ENCODE assay signal across 34 cellular contexts in genomic region chr18:64295839-64296238, GRCh38.
"Had no signal": no experiment of that assay in that cellular context is flagged by ENCODE, and none has a peak within 500 bp of the region (broad histone marks: within the 10 kb centered on the region; RNA-seq: fewer than 3 reads in every experiment).

No MANE protein-coding gene starts in this region.

- H3K27me3 ChIP-seq: adrenal gland, body of pancreas, brain microvascular endothelial cell, breast epithelium had no signal

- H3K36me3 ChIP-seq: adrenal gland, brain microvascular endothelial cell, breast epithelium had no signal

- H3K9me3 ChIP-seq: adrenal gland, body of pancreas, breast epithelium had no signal

- H3K4me3 ChIP-seq: adrenal gland, body of pancreas, breast epithelium had no signal

- H3K4me1 ChIP-seq: adrenal gland, body of pancreas, breast epithelium had no signal

- DNase-seq: activated B cell treated with CpG ODN at 0.5 μM for 24 hours; activated CD4-positive, alpha-beta memory T cell treated with anti-CD3 and anti-CD28 coated beads for 36 hours; activated CD4-positive, alpha-beta T cell treated with anti-CD3 and anti-CD28 coated beads for 4 hours; activated CD4-positive, alpha-beta T cell treated with anti-CD3 and anti-CD28 coated beads, Interleukin-2, amount 10 ng/mL, durations not matched to agents 24 days and 14 days; activated CD4-positive, alpha-beta T cell treated with anti-CD3 and anti-CD28 coated beads, Interleukin-2, amount 50 U/mL, for 1 hour; activated CD4-positive, alpha-beta T cell treated with anti-CD3 and anti-CD28 coated beads, Interleukin-2, amount 50 U/mL, for 4 hours; activated CD4-positive, CD25-positive, alpha-beta regulatory T cell treated with anti-CD3 and anti-CD28 coated beads, Interleukin-2, amount 50 U/mL, for 72 hours; activated CD8-positive, alpha-beta memory T cell treated with anti-CD3 and anti-CD28 coated beads, Interleukin-2, amount 50 U/mL, for 4 hours; activated CD8-positive, alpha-beta T cell treated with anti-CD3 and anti-CD28 coated beads for 36 hours; activated effector memory CD4-positive, alpha-beta T cell treated with anti-CD3 and anti-CD28 coated beads, Interleukin-2, amount 50 U/mL, for 16 hours; activated gamma-delta T cell treated with Interleukin-2 at 50 U/mL for 16 hours; activated naive CD4-positive, alpha-beta T cell; activated naive CD4-positive, alpha-beta T cell treated with anti-CD3 and anti-CD28 coated beads for 36 hours; activated naive CD4-positive, alpha-beta T cell treated with anti-CD3 and anti-CD28 coated beads, Interleukin-2, amount 50 U/mL, for 16 hours; activated naive CD8-positive, alpha-beta T cell treated with anti-CD3 and anti-CD28 coated beads for 36 hours; activated T-cell treated with anti-CD3 and anti-CD28 coated beads for 4 hours; activated T-cell treated with anti-CD3 and anti-CD28 coated beads, Interleukin-2, amount 50 U/mL, for 1 hour; activated T-cell treated with anti-CD3 and anti-CD28 coated beads, Interleukin-2, amount 50 U/mL, for 4 hours; activated T-cell treated with anti-CD3 and anti-CD28 coated beads, Interleukin-2, amount 50 U/mL, for 72 hours; adrenal gland; amniotic stem cell; aorta; body of pancreas; brain microvascular endothelial cell; central memory CD4-positive, alpha-beta T cell; T-helper 1 cell; T-helper 2 cell; T-helper 9 cell had no signal

- H3K27ac ChIP-seq: adrenal gland, body of pancreas, brain microvascular endothelial cell, breast epithelium, VCaP had no signal

- FAIRE-seq: astrocyte, TTC549 had no signal

- ATAC-seq: activated CD8-positive, alpha-beta T cell treated with anti-CD3 and anti-CD28 coated beads for 36 hours; activated naive CD4-positive, alpha-beta T cell treated with anti-CD3 and anti-CD28 coated beads, Interleukin-2, amount 50 U/mL, for 72 hours; activated T-cell treated with anti-CD3 and anti-CD28 coated beads, Interleukin-2, amount 50 U/mL, for 4 hours; activated T-cell treated with anti-CD3 and anti-CD28 coated beads, Interleukin-2, amount 50 U/mL, for 72 hours; activated T-helper 17 cell treated with anti-CD3 and anti-CD28 coated beads, Interleukin-2, amount 50 U/mL, for 72 hours; body of pancreas had no signal
